In the genomic region with DNA sequence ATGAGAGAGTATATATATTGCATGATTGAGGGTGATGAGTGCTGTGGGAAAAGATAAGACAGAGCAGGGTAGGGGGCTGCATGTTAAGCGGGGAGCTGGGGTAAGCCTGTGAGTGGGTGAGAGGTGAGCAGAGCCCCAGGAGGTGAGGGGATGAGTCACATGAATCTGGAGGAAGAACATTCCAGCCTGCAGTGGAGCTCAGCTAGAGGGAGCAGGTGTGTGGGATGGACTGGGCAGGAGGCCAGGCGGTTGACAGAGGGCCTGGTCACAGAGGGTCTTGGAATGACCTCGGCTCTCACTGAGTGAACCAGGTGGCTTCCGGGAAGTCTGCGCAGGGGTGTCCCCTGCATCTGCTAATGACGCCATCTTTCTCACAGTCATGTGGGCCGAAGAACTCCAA, we compare ENCODE assay signal across 8 cellular contexts. TPM values are rescaled to one million over a fixed set of nuclear protein-coding genes. Genes with fewer than 3 reads are reported as not detected.
DNase-seq lines count a peak whose midpoint lies in the region; ATAC-seq and TF ChIP-seq lines count a peak whose summit lies in the region.

No MANE protein-coding gene starts in this region.

- H3K27ac ChIP-seq in coronary artery (peak overlapping the region; percentile 75 to 88), muscle layer of duodenum (ENCODE audit: low read length) (peak overlapping the region; percentile 64)

- H3K4me3 ChIP-seq in AG10803 (ENCODE audit: low read length) (no peak overlapping the region; the same call in 1 of the 2 replicates), MG63 (no peak overlapping the region), coronary artery (no peak overlapping the region), muscle layer of duodenum (ENCODE audit: low read depth in 1 of 2, low read length in 2 of 2) (no peak overlapping the region)

- ATAC-seq in HG02798 (IDR thresholded peaks at IDR 0.05; ENCODE audit: poor library complexity, unreplicated experiment) (no peak), GM21367 (IDR thresholded peaks at IDR 0.05; ENCODE audit: unreplicated experiment) (no peak)

- DNase-seq in AG10803 (ENCODE audit: low read depth): peak; percentile 45
- DNase-seq in MG63: peak; percentile 62
- DNase-seq in coronary artery (ENCODE audit: low spot score): no peak
- DNase-seq in NCI-H1930 (lab: John Stamatoyannopoulos, UW): no peak
- no peak for DNase-seq in NCI-H526 (lab: John Stamatoyannopoulos, UW)

- no peaks in the 10 kb centered on the region for H3K27me3 ChIP-seq in MG63
- H3K27me3 ChIP-seq in muscle layer of duodenum (ENCODE audit: low read depth, low read length): no peaks in the 10 kb centered on the region

- peaks cover 23 to 51% of the 10 kb centered on the region in 2 donors for H3K4me1 ChIP-seq in muscle layer of duodenum (ENCODE audit: control insufficient read depth in 1 of 2, insufficient read depth in 2 of 2, low read length in 2 of 2)

- no peaks in the 10 kb centered on the region for H3K9me3 ChIP-seq in MG63
- H3K9me3 ChIP-seq in muscle layer of duodenum (ENCODE audit: control insufficient read depth in 1 of 2, low read length in 2 of 2): no peaks in the 10 kb centered on the region

- TF ChIP-seq CTCF in AG10803 (conservative IDR thresholded peaks at IDR 0.05; ENCODE audit: low read length) (no peak), coronary artery (IDR thresholded peaks at IDR 0.05) (no peak)

- H3K36me3 ChIP-seq in MG63 (peaks cover 52% of the 10 kb centered on the region), muscle layer of duodenum (ENCODE audit: control insufficient read depth in 1 of 2, insufficient read depth in 2 of 2, low read length in 2 of 2) (peaks cover 49% of the 10 kb centered on the region in 2 donors)

RNA-seq across cellular contexts. Expression of gene GIT2, which starts 44.4 kb away (rescaled TPM):
- 14.5 and 20.7 TPM in 2 replicates for total RNA-seq in MG63 (2014; rRNA removed; shearing (Covaris generic); ENCODE audit: low replicate concordance)

RNA-seq across cellular contexts. Expression of gene ANKRD13A, which starts 47.5 kb away (rescaled TPM):
- total RNA-seq in MG63 (2014; rRNA removed; shearing (Covaris generic); ENCODE audit: low replicate concordance): 75.0 and 96.8 TPM in 2 replicates

RNA-seq across cellular contexts. Expression of gene TCHP, which starts 51.7 kb away (rescaled TPM):
- 3.6 and 4.0 TPM in 2 replicates for total RNA-seq in MG63 (2014; rRNA removed; shearing (Covaris generic); ENCODE audit: low replicate concordance)

Comparison
In these comparisons a context has a peak if more than half of its experiments do, and no peak if none do; other contexts are left out.
1. DNase-seq: peak in AG10803 (single experiment) and MG63 (single experiment); none in coronary artery (single experiment), NCI-H1930 (0 of 2) and NCI-H526 (0 of 2).